In genomic region chr1:146039844-146040194, GRCh38 we compare ENCODE assay signal across 8 cellular contexts.
DNase-seq lines count a peak whose midpoint lies in the region; ATAC-seq and TF ChIP-seq lines count a peak whose summit lies in the region.

No MANE protein-coding gene starts in this region.

- no peaks in the 10 kb centered on the region for H3K36me3 Mint-ChIP-seq in nephron progenitor cell (ENCODE audit: low read depth)

- peaks cover 21% of the 10 kb centered on the region for H3K4me1 Mint-ChIP-seq in nephron progenitor cell

- H3K9me3 Mint-ChIP-seq in nephron progenitor cell, result peaks cover 9% of the 10 kb centered on the region

- peak; percentile 13 for DNase-seq in Ammon's horn (ENCODE audit: low spot score)
- no peak for DNase-seq in LNCaP clone FGC (ENCODE audit: low read depth)
- no peak for DNase-seq in astrocyte of the cerebellum (ENCODE audit: low read depth)
- DNase-seq in nephron progenitor cell, result no peak
- no peak for DNase-seq in CD1c-positive myeloid dendritic cell (ENCODE audit: extremely low spot score)
- DNase-seq in AG08396 (ENCODE audit: low spot score), result no peak
- no peak for DNase-seq in germinal center (ENCODE audit: low spot score)

- H3K4me3 ChIP-seq in LNCaP clone FGC (ENCODE audit: low read depth, low read length), result peak overlapping the region; percentile 70
- peak overlapping the region; percentile 60 for H3K4me3 ChIP-seq in astrocyte of the cerebellum (ENCODE audit: low read depth, low read length)

- H3K27ac Mint-ChIP-seq in nephron progenitor cell, result no peak overlapping the region

- H3K27me3 Mint-ChIP-seq in nephron progenitor cell (ENCODE audit: low read depth, poor library complexity), result peaks cover 22% of the 10 kb centered on the region

- in situ Hi-C loops in astrocyte of the cerebellum (cut with HindIII; ENCODE audit: low sequenced_read_pairs), result no loop called here

- TF ChIP-seq CTCF in LNCaP clone FGC (IDR thresholded peaks at IDR 0.05; ENCODE audit: control insufficient read depth, extremely low read depth, insufficient read depth) (no peak), astrocyte of the cerebellum (IDR thresholded peaks at IDR 0.05; ENCODE audit: low read depth, low read length, missing control alignments) (no peak), nephron progenitor cell (IDR thresholded peaks at IDR 0.05) (no peak)

- H3K4me3 Mint-ChIP-seq in nephron progenitor cell, result peak overlapping the region; percentile 100

- ATAC-seq in GM21381 (IDR thresholded peaks at IDR 0.05; ENCODE audit: unreplicated experiment), result no peak
